ENCODE assay signal across 26 cellular contexts in the genomic region with DNA sequence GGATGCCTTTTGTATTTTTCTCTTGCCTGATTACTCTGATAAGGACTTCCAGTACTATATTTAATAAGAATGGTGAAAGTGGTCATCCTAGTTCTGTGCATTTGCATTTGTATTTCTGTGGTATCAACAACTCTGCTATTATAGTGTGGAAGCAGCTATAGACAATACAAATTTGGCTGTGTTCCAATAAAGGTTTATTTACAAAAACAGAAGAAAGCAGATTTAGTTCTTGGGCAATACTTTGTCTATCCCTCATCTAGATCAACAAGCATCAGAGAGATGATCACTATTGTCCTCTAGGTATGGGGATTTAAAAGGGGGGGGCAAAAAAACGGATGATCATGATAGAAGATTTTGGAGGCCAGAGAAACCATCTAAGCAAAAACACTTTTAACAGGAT.
"Had no signal": no experiment of that assay in that cellular context is flagged by ENCODE, and none has a peak within 500 bp of the region (broad histone marks: within the 10 kb centered on the region; RNA-seq: fewer than 3 reads in every experiment).

No MANE protein-coding gene starts in this region.

- H3K36me3 ChIP-seq: ascending aorta, SJSA1 had no signal

- H3K4me2 ChIP-seq: KMS-11 had no signal

- FAIRE-seq: bronchial epithelial cell, RCC 7860 had no signal

- H3K9me3 ChIP-seq: ascending aorta, body of pancreas, SJSA1 had no signal

- H3K4me3 ChIP-seq: ascending aorta, body of pancreas, SJSA1 had no signal

- H3K4me3 Mint-ChIP-seq: activated CD4-positive, alpha-beta T cell treated with anti-CD3 and anti-CD28 coated beads, Interleukin-2, amount 10 ng/mL, durations not matched to agents 24 days and 14 days; activated CD8-positive, alpha-beta memory T cell treated with anti-CD3 and anti-CD28 coated beads, Interleukin-2, amount 10 ng/mL, durations not matched to agents 7 days and 5 days; activated naive CD4-positive, alpha-beta T cell treated with anti-CD3 and anti-CD28 coated beads for 36 hours; activated T-cell treated with anti-CD3 and anti-CD28 coated beads, Interleukin-2, amount 50 U/mL, for 24 hours; T-helper 1 cell treated with Interleukin-12 subunit alpha and Interleukin-12 subunit beta and Interleukin-4 antibody, amounts not matched to agents 30 μg/mL and 1 μg/mL, for 36 hours had no signal

- H3K4me1 ChIP-seq: ascending aorta, body of pancreas, SJSA1 had no signal

- H3K27ac ChIP-seq: ascending aorta, body of pancreas, KMS-11, SJSA1 had no signal

- H3K9me3 Mint-ChIP-seq: activated naive CD4-positive, alpha-beta T cell treated with anti-CD3 and anti-CD28 coated beads for 36 hours; activated T-cell treated with anti-CD3 and anti-CD28 coated beads, Interleukin-2, amount 50 U/mL, for 24 hours; IgD-negative memory B cell had no signal

- DNase-seq: activated CD4-positive, alpha-beta T cell treated with anti-CD3 and anti-CD28 coated beads, Interleukin-2, amount 10 ng/mL, durations not matched to agents 24 days and 14 days; activated CD4-positive, alpha-beta T cell treated with anti-CD3 and anti-CD28 coated beads, Interleukin-2, amount 50 U/mL, for 48 hours; activated CD4-positive, CD25-positive, alpha-beta regulatory T cell treated with anti-CD3 and anti-CD28 coated beads, Interleukin-2, amount 50 U/mL, for 72 hours; activated CD8-positive, alpha-beta memory T cell treated with anti-CD3 and anti-CD28 coated beads, Interleukin-2, amount 10 ng/mL, durations not matched to agents 7 days and 5 days; activated effector memory CD4-positive, alpha-beta T cell treated with anti-CD3 and anti-CD28 coated beads, Interleukin-2, amount 50 U/mL, for 16 hours; activated naive CD4-positive, alpha-beta T cell treated with anti-CD3 and anti-CD28 coated beads for 36 hours; activated T-cell treated with anti-CD3 and anti-CD28 coated beads, Interleukin-2, amount 50 U/mL, for 24 hours; body of pancreas; central memory CD4-positive, alpha-beta T cell; NCI-H1092; NCI-H1436; NCI-H1694 treated with DMSO at 0.1 percent for 48 hours; NCI-H2029 treated with DMSO at 0.1 percent for 48 hours; NCI-H345; NCI-H510A; NCI-H526 treated with DMSO at 0.1 percent for 48 hours; PC-3; SHP77 had no signal

- H3K27ac Mint-ChIP-seq: activated CD4-positive, alpha-beta T cell treated with anti-CD3 and anti-CD28 coated beads, Interleukin-2, amount 10 ng/mL, durations not matched to agents 24 days and 14 days; activated CD8-positive, alpha-beta memory T cell treated with anti-CD3 and anti-CD28 coated beads, Interleukin-2, amount 10 ng/mL, durations not matched to agents 7 days and 5 days; activated naive CD4-positive, alpha-beta T cell treated with anti-CD3 and anti-CD28 coated beads for 36 hours; activated T-cell treated with anti-CD3 and anti-CD28 coated beads, Interleukin-2, amount 50 U/mL, for 24 hours; IgD-negative memory B cell; T-helper 1 cell treated with Interleukin-12 subunit alpha and Interleukin-12 subunit beta and Interleukin-4 antibody, amounts not matched to agents 30 μg/mL and 1 μg/mL, for 36 hours had no signal

- H3K27me3 Mint-ChIP-seq: activated CD4-positive, alpha-beta T cell treated with anti-CD3 and anti-CD28 coated beads, Interleukin-2, amount 10 ng/mL, durations not matched to agents 24 days and 14 days; activated CD8-positive, alpha-beta memory T cell treated with anti-CD3 and anti-CD28 coated beads, Interleukin-2, amount 10 ng/mL, durations not matched to agents 7 days and 5 days; activated T-cell treated with anti-CD3 and anti-CD28 coated beads, Interleukin-2, amount 50 U/mL, for 24 hours; IgD-negative memory B cell had no signal

- H3K4me1 Mint-ChIP-seq: activated CD8-positive, alpha-beta memory T cell treated with anti-CD3 and anti-CD28 coated beads, Interleukin-2, amount 10 ng/mL, durations not matched to agents 7 days and 5 days had no signal

- H3K27me3 ChIP-seq: ascending aorta, body of pancreas, SJSA1 had no signal

- ATAC-seq: activated CD8-positive, alpha-beta memory T cell treated with anti-CD3 and anti-CD28 coated beads, Interleukin-2, amount 10 ng/mL, durations not matched to agents 7 days and 5 days; body of pancreas; PC-3; SK-N-SH treated with all-trans-retinoic acid at 6 μM for 48 hours had no signal

- H3K9ac ChIP-seq: KMS-11 had no signal
